Comparison of ENCODE assay signal across 14 cellular contexts in the genomic region with DNA sequence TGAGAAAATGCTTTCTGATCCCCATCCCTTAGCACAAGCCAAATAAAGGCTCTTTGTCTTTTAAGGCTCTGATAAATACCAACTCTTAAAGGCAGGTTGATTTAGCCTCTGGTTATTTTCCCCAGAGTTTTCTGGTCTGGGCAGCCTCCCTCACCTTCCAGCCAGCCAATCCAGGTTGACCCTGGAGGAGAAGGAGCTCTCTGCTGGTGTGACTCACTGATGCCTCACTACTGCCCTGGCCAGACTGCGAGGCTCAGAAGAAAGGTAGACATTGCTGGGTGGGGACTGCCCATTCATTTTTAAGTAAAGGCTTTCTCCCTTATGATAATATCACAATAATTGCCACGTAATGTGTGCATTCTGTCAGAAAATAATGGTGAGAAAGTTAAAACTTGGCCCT. TPM values are rescaled to one million over a fixed set of nuclear protein-coding genes. Genes with fewer than 3 reads are reported as not detected.
DNase-seq lines count a peak whose midpoint lies in the region; ATAC-seq and TF ChIP-seq lines count a peak whose summit lies in the region.
"Had no signal": no experiment of that assay in that cellular context is flagged by ENCODE, and none has a peak within 500 bp of the region (broad histone marks: within the 10 kb centered on the region; RNA-seq: fewer than 3 reads in every experiment).

No MANE protein-coding gene starts in this region.

- H3K27me3 ChIP-seq in PC-9 (ENCODE audit: insufficient read depth, low read depth) (no peaks in the 10 kb centered on the region), upper lobe of left lung (no peaks in the 10 kb centered on the region)

- DNase-seq in ELR (ENCODE audit: low read depth) (peak; percentile 7), PC-9 (peak; percentile 78 to 89), caudate nucleus (lab: John Stamatoyannopoulos, UW) (no peak), omental fat pad (ENCODE audit: low spot score) (no peak), upper lobe of left lung (no peak), T-helper 1 cell (no peak)
- DNase-seq in activated T-cell treated with anti-CD3 and anti-CD28 coated beads, Interleukin-2, amount 50 U/mL, for 24 hours = no peak
- DNase-seq: activated naive CD4-positive, alpha-beta T cell treated with anti-CD3 and anti-CD28 coated beads for 36 hours; foreskin melanocyte; NCI-H1105 treated with DMSO at 0.1 percent for 48 hours; NCI-H345 had no signal

- peak overlapping the region; percentile 64 for H3K27ac ChIP-seq in PC-9
- H3K27ac ChIP-seq in caudate nucleus (ENCODE audit: low read depth, low read length) = peak overlapping the region; percentile 30
- H3K27ac ChIP-seq in upper lobe of left lung = no peak overlapping the region

- intact Hi-C loops in PC-9 (cut with micrococcal nuclease; ENCODE audit: unreplicated experiment) = loop anchor here (2.0 kb wide), 2 partner anchors 34 to 50 kb away; no protein-coding TSS in a partner anchor

- TF ChIP-seq POLR2A in upper lobe of left lung (IDR thresholded peaks at IDR 0.05) = no peak

- 0 out of 2 replicates have a peak, but pooled peaks cover 5% of the 10 kb centered on the region for H3K36me3 ChIP-seq in PC-9 (ENCODE audit: low read depth)
- no peaks in the 10 kb centered on the region for H3K36me3 ChIP-seq in upper lobe of left lung

- H3K4me3 ChIP-seq in PC-9 = no peak overlapping the region
- H3K4me3 ChIP-seq in upper lobe of left lung = no peak overlapping the region

- H3F3A ChIP-seq in PC-9 (ENCODE audit: insufficient read depth, low read depth) = peaks cover 13% of the 10 kb centered on the region

- H3K9me2 ChIP-seq in PC-9 (ENCODE audit: insufficient read depth) = no peaks in the 10 kb centered on the region

- WGBS in upper lobe of left lung, 2 donors = 93 to 97% methylated on average over 2 of the region's 2 CpGs

- POLR2A ChIA-PET in PC-9 (lab: Charles Lee; ENCODE audit: unreplicated experiment) = interaction anchor here (0.5 to 1.0 kb wide), 4 partner anchors 37 to 186 kb away, joined by 3 to 18 read pairs (median 4); partner anchors contain the start of gene SLCO3A1

- no peak overlapping the region for H3K4me3 Mint-ChIP-seq in activated T-cell treated with anti-CD3 and anti-CD28 coated beads, Interleukin-2, amount 50 U/mL, for 24 hours
- H3K4me3 Mint-ChIP-seq: activated naive CD4-positive, alpha-beta T cell treated with anti-CD3 and anti-CD28 coated beads for 36 hours; brain; stimulated activated effector memory CD8-positive, alpha-beta T cell treated with anti-CD3 and anti-CD28 coated beads, Interleukin-12 subunit alpha, Interleukin-12 subunit beta, amount 100 ng/mL, for 72 hours had no signal

- ATAC-seq in omental fat pad (ENCODE audit: low FRiP score) (peak; percentile 79), GM19324 (IDR thresholded peaks at IDR 0.05; ENCODE audit: low FRiP score, unreplicated experiment) (no peak), upper lobe of left lung (ENCODE audit: low FRiP score in 2 of 2) (no peak)
- ATAC-seq: stimulated activated effector memory CD8-positive, alpha-beta T cell treated with anti-CD3 and anti-CD28 coated beads, Interleukin-12 subunit alpha, Interleukin-12 subunit beta, amount 100 ng/mL, for 72 hours had no signal

- H3K9me3 ChIP-seq in PC-9 (ENCODE audit: insufficient read depth, low read depth) = no peaks in the 10 kb centered on the region
- no peaks in the 10 kb centered on the region for H3K9me3 ChIP-seq in upper lobe of left lung

- BruUV-seq in PC-9 (replicated peaks; lab: Mats Ljungman, UMichigan) = no TSS peak

- H3K4me2 ChIP-seq in PC-9 = peak overlapping the region; percentile 39

- TF ChIP-seq EP300 in upper lobe of left lung (IDR thresholded peaks at IDR 0.05) = no peak

- H2AFZ ChIP-seq in PC-9 = no peak overlapping the region

- H3K36me3 Mint-ChIP-seq in activated T-cell treated with anti-CD3 and anti-CD28 coated beads, Interleukin-2, amount 50 U/mL, for 24 hours (ENCODE audit: low read depth) = peaks cover 18% of the 10 kb centered on the region
- H3K36me3 Mint-ChIP-seq: stimulated activated effector memory CD8-positive, alpha-beta T cell treated with anti-CD3 and anti-CD28 coated beads, Interleukin-12 subunit alpha, Interleukin-12 subunit beta, amount 100 ng/mL, for 72 hours had no signal

- peaks cover 7% of the 10 kb centered on the region for H3K9me3 Mint-ChIP-seq in activated T-cell treated with anti-CD3 and anti-CD28 coated beads, Interleukin-2, amount 50 U/mL, for 24 hours
- H3K9me3 Mint-ChIP-seq: stimulated activated effector memory CD8-positive, alpha-beta T cell treated with anti-CD3 and anti-CD28 coated beads, Interleukin-12 subunit alpha, Interleukin-12 subunit beta, amount 100 ng/mL, for 72 hours had no signal

- peaks cover 41% of the 10 kb centered on the region for H3K4me1 ChIP-seq in PC-9 (replicated peaks; ENCODE audit: insufficient read depth)
- peaks cover 25 to 33% (median 31%) of the 10 kb centered on the region in 4 donors for H3K4me1 ChIP-seq in upper lobe of left lung

- peaks cover 75% of the 10 kb centered on the region for H3K79me2 ChIP-seq in PC-9 (ENCODE audit: low read depth)

- H3K27ac Mint-ChIP-seq in activated T-cell treated with anti-CD3 and anti-CD28 coated beads, Interleukin-2, amount 50 U/mL, for 24 hours = no peak overlapping the region
- H3K27ac Mint-ChIP-seq: activated naive CD4-positive, alpha-beta T cell treated with anti-CD3 and anti-CD28 coated beads for 36 hours; brain; stimulated activated effector memory CD8-positive, alpha-beta T cell treated with anti-CD3 and anti-CD28 coated beads, Interleukin-12 subunit alpha, Interleukin-12 subunit beta, amount 100 ng/mL, for 72 hours had no signal

- TF ChIP-seq CTCF in PC-9 (conservative IDR thresholded peaks at IDR 0.05) = no peak
- no peak for TF ChIP-seq CTCF in omental fat pad (IDR thresholded peaks at IDR 0.05)
- TF ChIP-seq CTCF in upper lobe of left lung (IDR thresholded peaks at IDR 0.05) = no peak

- no peaks in the 10 kb centered on the region for H4K20me1 ChIP-seq in PC-9 (ENCODE audit: insufficient read depth)

- no peaks in the 10 kb centered on the region for H3K27me3 Mint-ChIP-seq in activated T-cell treated with anti-CD3 and anti-CD28 coated beads, Interleukin-2, amount 50 U/mL, for 24 hours
- H3K27me3 Mint-ChIP-seq: brain had no signal

- H3K4me1 Mint-ChIP-seq in activated T-cell treated with anti-CD3 and anti-CD28 coated beads, Interleukin-2, amount 50 U/mL, for 24 hours (ENCODE audit: low read depth) = peaks cover 40% of the 10 kb centered on the region

- CTCF ChIA-PET in PC-9 (lab: Charles Lee) = interaction anchor here (0.6 to 1.8 kb wide), 4 partner anchors 35 to 121 kb away, joined by 3 to 9 read pairs (median 5); partner anchors contain the start of gene SLCO3A1

RNA-seq across cellular contexts. Expression of gene SLCO3A1, which starts 37.1 kb away (rescaled TPM):
- total RNA-seq in PC-9 (2021) (37.8 and 50.0 TPM in 2 replicates), omental fat pad (10 to 100 TPM; 12.3 to 21.8 (median 14.8) TPM), upper lobe of left lung (10 to 100 TPM; 29.3 to 56.6 (median 46.7) TPM)

Comparison
In these comparisons a context has a peak if more than half of its experiments do, and no peak if none do; other contexts are left out.
1. DNase-seq: peak in ELR (single experiment) and PC-9 (2 of 2); none in caudate nucleus (0 of 61), omental fat pad (single experiment), activated T-cell treated with anti-CD3 and anti-CD28 coated beads, Interleukin-2, amount 50 U/mL, for 24 hours (single experiment), upper lobe of left lung (0 of 2) and T-helper 1 cell (0 of 5).
2. H3K27ac ChIP-seq: peak in PC-9 (single experiment) and caudate nucleus (single experiment); none in upper lobe of left lung (0 of 4).